8 cellular contexts compared by ENCODE assay signal in genomic region chr7:22726345-22726848, GRCh38. TPM values are rescaled to one million over a fixed set of nuclear protein-coding genes. Genes with fewer than 3 reads are reported as not detected.
A peak's percentile ranks its signal among the peaks of the same experiment; 100 is the strongest.
DNase-seq lines count a peak whose midpoint lies in the region; ATAC-seq, FAIRE-seq and TF ChIP-seq lines count a peak whose summit lies in the region.

No MANE protein-coding gene starts in this region.

- peak overlapping the region; percentile 77 to 96 (median 88) for H3K4me3 Mint-ChIP-seq in IgD-negative memory B cell

- no peak for FAIRE-seq in small intestine (lab: Jason Lieb, UNC)

- H3K36me3 ChIP-seq in adrenal gland (replicated peaks in 1 of 2): no peaks in the 10 kb centered on the region
- no peaks in the 10 kb centered on the region for H3K36me3 ChIP-seq in iPS-15b (ENCODE audit: control insufficient read depth, insufficient read depth, low read length)
- no peaks in the 10 kb centered on the region for H3K36me3 ChIP-seq in small intestine (ENCODE audit: control insufficient read depth in 2 of 2, insufficient read depth in 2 of 2, low read length in 2 of 2)

- peak; percentile 67 for ATAC-seq in GM21717 (IDR thresholded peaks at IDR 0.05; ENCODE audit: unreplicated experiment)

- H3K27me3 ChIP-seq in adrenal gland: no peaks in the 10 kb centered on the region
- no peaks in the 10 kb centered on the region for H3K27me3 ChIP-seq in iPS-15b (ENCODE audit: control insufficient read depth, insufficient read depth, low read length)
- no peaks in the 10 kb centered on the region for H3K27me3 ChIP-seq in small intestine (ENCODE audit: control insufficient read depth in 2 of 2, insufficient read depth in 2 of 2, low read length in 2 of 2)

- no peaks in the 10 kb centered on the region for H3K36me3 Mint-ChIP-seq in IgD-negative memory B cell

- H3K4me3 ChIP-seq in adrenal gland (peak overlapping the region in 1 of 4 donors; percentile 43), iPS-15b (ENCODE audit: low read depth, low read length) (peak overlapping the region; percentile 45), small intestine (ENCODE audit: low read depth in 1 of 2, low read length in 2 of 2) (no peak overlapping the region)

- H3K9me3 ChIP-seq in adrenal gland (replicated peaks in 1 of 3) (no peaks in the 10 kb centered on the region), iPS-15b (ENCODE audit: control insufficient read depth, insufficient read depth, low read length) (no peaks in the 10 kb centered on the region), small intestine (ENCODE audit: control insufficient read depth, low read depth) (no peaks in the 10 kb centered on the region)

- intact Hi-C loops in adrenal gland (cut with DNase I): loop anchor here (5.0 to 10.0 kb wide), 3 partner anchors 164 to 328 kb away; no protein-coding TSS in a partner anchor

- peak overlapping the region in 3 of 5 donors; percentile 8 to 65 (median 57) for H3K27ac ChIP-seq in adrenal gland
- peak overlapping the region in 1 of 2 donors; percentile 18 for H3K27ac ChIP-seq in small intestine (ENCODE audit: low read depth in 1 of 2, low read length in 1 of 2)

- peak overlapping the region; percentile 66 to 89 (median 68) for H3K27ac Mint-ChIP-seq in IgD-negative memory B cell

- no peak overlapping the region for H3K9ac ChIP-seq in iPS-15b (ENCODE audit: low read depth, low read length)

- DNase-seq in GDM1 (lab: John Stamatoyannopoulos, UW) (peak; percentile 34), SKM-1 treated with dmso at 0.1 percent for 144 hours (lab: John Stamatoyannopoulos, UW; ENCODE audit: unreplicated experiment) (peak; percentile 46), adrenal gland (peak in 4 of 7 donors; percentile 21 to 61 (median 34)), small intestine (peak; percentile 51), GF-D8 (lab: John Stamatoyannopoulos, UW) (no peak)

- H3K4me1 ChIP-seq in adrenal gland (replicated peaks in 1 of 2): peaks cover 4 to 27% of the 10 kb centered on the region in 2 donors
- H3K4me1 ChIP-seq in iPS-15b (ENCODE audit: control insufficient read depth, insufficient read depth, low read length): peaks cover 9% of the 10 kb centered on the region
- no peaks in the 10 kb centered on the region for H3K4me1 ChIP-seq in small intestine (ENCODE audit: control insufficient read depth in 2 of 2, insufficient read depth in 1 of 2, low read depth in 1 of 2, low read length in 1 of 2)

- TF ChIP-seq POLR2A in adrenal gland (IDR thresholded peaks at IDR 0.05): no peak

- peaks cover 33 to 51% (median 48%) of the 10 kb centered on the region in 3 donors for H3K4me1 Mint-ChIP-seq in IgD-negative memory B cell

- 15 to 33% (median 26%) methylated on average over 7 of the region's 7 CpGs for WGBS in adrenal gland, 4 donors
- WGBS in small intestine, 3 donors: 7 to 15% (median 9%) methylated on average over 7 of the region's 7 CpGs

- H3K9me3 Mint-ChIP-seq in IgD-negative memory B cell: no peaks in the 10 kb centered on the region

- TF ChIP-seq CTCF in adrenal gland (IDR thresholded peaks at IDR 0.05): peak in 5 of 6 experiments; percentile 12 to 51 (median 40)

- peaks cover 2% of the 10 kb centered on the region for H3K27me3 Mint-ChIP-seq in IgD-negative memory B cell

RNA-seq across cellular contexts. Expression of gene IL6, which starts 0.6 kb away (rescaled TPM):
- 3.8 TPM for polyA plus RNA-seq in IgD-negative memory B cell
- total RNA-seq in adrenal gland: 1 to 10 TPM in 3 of 8 donors, under 1 TPM in 3, not detected in 2; 0.42 to 3.6 (median 0.90) TPM
- 10 to 100 TPM in 1 of 3 donors, 1 to 10 TPM in 1, under 1 TPM in 1; 0.80 to 15.7 (median 1.0) TPM for polyA plus RNA-seq in adrenal gland
- polyA plus RNA-seq in small intestine: 1 to 10 TPM in 2 of 3 donors, not detected in 1; 2.2 to 4.9 TPM
